Comparison of ENCODE assay signal across 1 cellular context in genomic region chr3:32819581-32820348, GRCh38.
TF ChIP-seq lines count a peak whose summit lies in the region.

No MANE protein-coding gene starts in this region.

TF ChIP-seq in WTC11, 78 proteins besides CTCF, POLR2A, EP300 and RAD21 (continued from another document):
- no peak for TF ChIP-seq PRDM15 (CRISPR knock-in tag; IDR thresholded peaks at IDR 0.05)
- no peak for TF ChIP-seq MYBL2 (CRISPR knock-in tag; IDR thresholded peaks at IDR 0.05)
- TF ChIP-seq KAT7 (CRISPR knock-in tag; IDR thresholded peaks at IDR 0.05; ENCODE audit: borderline replicate concordance), result no peak
- TF ChIP-seq SMAD3 (CRISPR knock-in tag; IDR thresholded peaks at IDR 0.05; ENCODE audit: borderline replicate concordance), result no peak
- TF ChIP-seq E2F1 (CRISPR knock-in tag; IDR thresholded peaks at IDR 0.05), result no peak
- no peak for TF ChIP-seq E2F4 (CRISPR knock-in tag; IDR thresholded peaks at IDR 0.05; ENCODE audit: borderline replicate concordance, low read depth)
- TF ChIP-seq FOXP1 (CRISPR knock-in tag; IDR thresholded peaks at IDR 0.05; ENCODE audit: borderline replicate concordance), result peak; percentile 61; the same call in 1 of the 2 replicates
- no peak for TF ChIP-seq ZBTB43 (CRISPR knock-in tag; IDR thresholded peaks at IDR 0.05)
- peak; percentile 52; the same call in 1 of the 2 replicates for TF ChIP-seq AFF4 (CRISPR knock-in tag; IDR thresholded peaks at IDR 0.05; ENCODE audit: borderline replicate concordance)
TF ChIP-seq in WTC11: peak in this region for 4.
